8 cellular contexts compared by ENCODE assay signal in genomic region chr15:100349696-100350433, GRCh38. TPM values are rescaled to one million over a fixed set of nuclear protein-coding genes. Genes with fewer than 3 reads are reported as not detected.
A peak's percentile ranks its signal among the peaks of the same experiment; 100 is the strongest.
DNase-seq lines count a peak whose midpoint lies in the region; ATAC-seq and TF ChIP-seq lines count a peak whose summit lies in the region.

No MANE protein-coding gene starts in this region.

- peak in 1 of 2 donors; percentile 22 for TF ChIP-seq POLR2A in vagina (IDR thresholded peaks at IDR 0.05)

- peak overlapping the region; percentile 95 for H3K27ac ChIP-seq in rectal smooth muscle tissue (ENCODE audit: low read depth, low read length)
- peak overlapping the region; percentile 90 for H3K27ac ChIP-seq in vagina

- intact Hi-C loops in vagina (cut with DNase I), result loop anchor here (5.0 kb wide), 1 partner anchor 222 kb away; no protein-coding TSS in a partner anchor

- in situ Hi-C loops in astrocyte of the cerebellum (cut with HindIII; ENCODE audit: low sequenced_read_pairs), result no loop called here

- peak; percentile 93 for ATAC-seq in HG02642 (IDR thresholded peaks at IDR 0.05; ENCODE audit: poor library complexity, unreplicated experiment)

- H3K36me3 ChIP-seq in rectal smooth muscle tissue (ENCODE audit: control insufficient read depth, insufficient read depth, low read length) (no peaks in the 10 kb centered on the region), vagina (no peaks in the 10 kb centered on the region)

- peak overlapping the region; percentile 82 for H3K9ac ChIP-seq in rectal smooth muscle tissue (ENCODE audit: low read length)

- TF ChIP-seq CTCF in GM12873 (IDR thresholded peaks at IDR 0.05; ENCODE audit: insufficient read depth, low read depth, low read length, missing control alignments), result peak; percentile 83
- peak; percentile 93 for TF ChIP-seq CTCF in astrocyte of the cerebellum (IDR thresholded peaks at IDR 0.05; ENCODE audit: low read depth, low read length, missing control alignments)
- peak; percentile 33 to 88 (median 58) for TF ChIP-seq CTCF in vagina (IDR thresholded peaks at IDR 0.05)

- H3K4me3 ChIP-seq in astrocyte of the cerebellum (ENCODE audit: low read depth, low read length) (peak overlapping the region; percentile 55), rectal smooth muscle tissue (ENCODE audit: low read length) (peak overlapping the region; percentile 92), vagina (peak overlapping the region; percentile 54 to 64)

- H3K27me3 ChIP-seq in rectal smooth muscle tissue (ENCODE audit: control insufficient read depth, insufficient read depth, low read length), result no peaks in the 10 kb centered on the region
- H3K27me3 ChIP-seq in vagina, result no peaks in the 10 kb centered on the region

- peak; percentile 76 for DNase-seq in NCI-H1105 (lab: John Stamatoyannopoulos, UW)
- peak; percentile 64 for DNase-seq in T-helper 22 cell (ENCODE audit: low read depth)
- DNase-seq in astrocyte of the cerebellum (ENCODE audit: low read depth), result peak; percentile 70
- peak; percentile 91 for DNase-seq in hepatic stellate cell (ENCODE audit: low spot score)
- peak; percentile 95 to 96 for DNase-seq in vagina (ENCODE audit: extremely low spot score in 2 of 2)

- no peaks in the 10 kb centered on the region for H3K9me3 ChIP-seq in vagina

- H3K4me1 ChIP-seq in rectal smooth muscle tissue (ENCODE audit: control insufficient read depth, insufficient read depth, low read length), result peaks cover 3% of the 10 kb centered on the region
- peaks cover 13% of the 10 kb centered on the region for H3K4me1 ChIP-seq in vagina

RNA-seq across cellular contexts. Expression of gene ADAMTS17, which starts 8.1 kb away (rescaled TPM):
- total RNA-seq in vagina, result 16.0 TPM

Comparison
In these comparisons a context has a peak if more than half of its experiments do, and no peak if none do; other contexts are left out.
1. Peak in every context shown above with its lines: DNase-seq, ATAC-seq, H3K4me3 ChIP-seq and H3K27ac ChIP-seq.